Comparison of ENCODE assay signal across 17 cellular contexts in genomic region chr6:134495893-134496253, GRCh38.
"Had no signal": no experiment of that assay in that cellular context is flagged by ENCODE, and none has a peak within 500 bp of the region (broad histone marks: within the 10 kb centered on the region; RNA-seq: fewer than 3 reads in every experiment).

No MANE protein-coding gene starts in this region.

- H3K4me3 ChIP-seq: gastroesophageal sphincter, lung had no signal

- FAIRE-seq: urothelium cell line had no signal

- H3K36me3 ChIP-seq: gastroesophageal sphincter had no signal

- H3K27ac ChIP-seq: gastroesophageal sphincter had no signal

- H3K4me1 ChIP-seq: gastroesophageal sphincter had no signal

- H3K4me3 Mint-ChIP-seq: activated CD4-positive, alpha-beta T cell treated with anti-CD3 and anti-CD28 coated beads, Interleukin-2, amount 10 ng/mL, durations not matched to agents 7 days and 5 days; activated naive CD4-positive, alpha-beta T cell treated with anti-CD3 and anti-CD28 coated beads for 36 hours; activated T-helper 17 cell treated with anti-CD3 and anti-CD28 coated beads, Interleukin-2, amount 50 U/mL, for 72 hours; central memory CD8-positive, alpha-beta T cell; naive B cell; stimulated activated naive CD8-positive, alpha-beta T cell treated with anti-CD3 and anti-CD28 coated beads, Interleukin-15, Interleukin-2, amounts not matched to agents 100 ng/mL and 50 ng/mL, for 24 hours; T-helper 17 cell had no signal

- ATAC-seq: activated T-helper 17 cell treated with anti-CD3 and anti-CD28 coated beads, Interleukin-2, amount 50 U/mL, for 72 hours; gastroesophageal sphincter; T-helper 17 cell had no signal

- H3K4me1 Mint-ChIP-seq: activated CD4-positive, alpha-beta T cell treated with anti-CD3 and anti-CD28 coated beads, Interleukin-2, amount 10 ng/mL, durations not matched to agents 7 days and 5 days; activated T-helper 17 cell treated with anti-CD3 and anti-CD28 coated beads, Interleukin-2, amount 50 U/mL, for 72 hours; central memory CD8-positive, alpha-beta T cell; naive B cell; T-helper 17 cell had no signal

- H3K27me3 ChIP-seq: gastroesophageal sphincter had no signal

- H3K27me3 Mint-ChIP-seq: central memory CD8-positive, alpha-beta T cell; progenitor cell of endocrine pancreas; stimulated activated naive CD8-positive, alpha-beta T cell treated with anti-CD3 and anti-CD28 coated beads, Interleukin-15, Interleukin-2, amounts not matched to agents 100 ng/mL and 50 ng/mL, for 24 hours had no signal

- DNase-seq: activated CD4-positive, alpha-beta T cell treated with anti-CD3 and anti-CD28 coated beads, Interleukin-2, amount 10 ng/mL, durations not matched to agents 7 days and 5 days; activated CD4-positive, CD25-positive, alpha-beta regulatory T cell; activated CD8-positive, alpha-beta memory T cell treated with anti-CD3 and anti-CD28 coated beads for 24 hours; activated naive CD4-positive, alpha-beta T cell treated with anti-CD3 and anti-CD28 coated beads for 36 hours; effector memory CD4-positive, alpha-beta T cell; erythroblast; islet precursor cell; naive B cell; stimulated activated CD4-positive, alpha-beta T cell treated with anti-CD3 and anti-CD28 coated beads, Interleukin-2, amount 100 ng/mL, for 48 hours; T-helper 17 cell had no signal

- H3K9me3 Mint-ChIP-seq: activated CD4-positive, alpha-beta T cell treated with anti-CD3 and anti-CD28 coated beads, Interleukin-2, amount 10 ng/mL, durations not matched to agents 7 days and 5 days; activated naive CD4-positive, alpha-beta T cell treated with anti-CD3 and anti-CD28 coated beads for 36 hours; activated T-helper 17 cell treated with anti-CD3 and anti-CD28 coated beads, Interleukin-2, amount 50 U/mL, for 72 hours; central memory CD8-positive, alpha-beta T cell; naive B cell; stimulated activated naive CD8-positive, alpha-beta T cell treated with anti-CD3 and anti-CD28 coated beads, Interleukin-15, Interleukin-2, amounts not matched to agents 100 ng/mL and 50 ng/mL, for 24 hours had no signal

- H3K27ac Mint-ChIP-seq: activated CD4-positive, alpha-beta T cell treated with anti-CD3 and anti-CD28 coated beads, Interleukin-2, amount 10 ng/mL, durations not matched to agents 7 days and 5 days; activated naive CD4-positive, alpha-beta T cell treated with anti-CD3 and anti-CD28 coated beads for 36 hours; activated T-helper 17 cell treated with anti-CD3 and anti-CD28 coated beads, Interleukin-2, amount 50 U/mL, for 72 hours; naive B cell; progenitor cell of endocrine pancreas; stimulated activated naive CD8-positive, alpha-beta T cell treated with anti-CD3 and anti-CD28 coated beads, Interleukin-15, Interleukin-2, amounts not matched to agents 100 ng/mL and 50 ng/mL, for 24 hours; T-helper 17 cell had no signal

- H3K36me3 Mint-ChIP-seq: naive B cell had no signal

- H3K9me3 ChIP-seq: gastroesophageal sphincter had no signal
